10 cellular contexts compared by ENCODE assay signal in genomic region chr11:111944139-111944538, GRCh38. TPM values are rescaled to one million over a fixed set of nuclear protein-coding genes. Genes with fewer than 3 reads are reported as not detected.
A peak's percentile ranks its signal among the peaks of the same experiment; 100 is the strongest.
DNase-seq lines count a peak whose midpoint lies in the region; ATAC-seq, FAIRE-seq and TF ChIP-seq lines count a peak whose summit lies in the region.
"Had no signal": no experiment of that assay in that cellular context is flagged by ENCODE, and none has a peak within 500 bp of the region (broad histone marks: within the 10 kb centered on the region; RNA-seq: fewer than 3 reads in every experiment).

No MANE protein-coding gene starts in this region.

- dilution Hi-C loops in keratinocyte (cut with MboI; ENCODE audit: extremely low pct_ligation_motif_present, low sequenced_read_pairs): no loop called here

- H3K4me1 Mint-ChIP-seq in activated naive CD4-positive, alpha-beta T cell treated with anti-CD3 and anti-CD28 coated beads for 36 hours (ENCODE audit: low read depth): peaks cover 20% of the 10 kb centered on the region
- peaks cover 18% of the 10 kb centered on the region for H3K4me1 Mint-ChIP-seq in type B pancreatic cell (ENCODE audit: unreplicated experiment)

- peak overlapping the region; percentile 89 for H3K27ac ChIP-seq in keratinocyte (ENCODE audit: control insufficient read depth, insufficient read depth, low read length)

- ATAC-seq in GM21619 (IDR thresholded peaks at IDR 0.05; ENCODE audit: unreplicated experiment) (no peak), GM18868 (IDR thresholded peaks at IDR 0.05; ENCODE audit: unreplicated experiment) (no peak)

- no peaks in the 10 kb centered on the region for H3K9me3 ChIP-seq in keratinocyte (ENCODE audit: control insufficient read depth, low read depth, low read length)

- peaks cover 42% of the 10 kb centered on the region for H3K4me1 ChIP-seq in keratinocyte (ENCODE audit: control insufficient read depth, extremely low read depth, insufficient read depth, low read length)

- peak overlapping the region; percentile 72 for H3K27ac Mint-ChIP-seq in activated naive CD4-positive, alpha-beta T cell treated with anti-CD3 and anti-CD28 coated beads for 36 hours
- H3K27ac Mint-ChIP-seq in type B pancreatic cell: peak overlapping the region; percentile 13

- H3K27me3 Mint-ChIP-seq in activated naive CD4-positive, alpha-beta T cell treated with anti-CD3 and anti-CD28 coated beads for 36 hours (ENCODE audit: low read depth): no peaks in the 10 kb centered on the region
- H3K27me3 Mint-ChIP-seq in type B pancreatic cell: peaks cover 4% of the 10 kb centered on the region

- H3K36me3 ChIP-seq in keratinocyte (ENCODE audit: control insufficient read depth in 2 of 2, extremely low read depth in 1 of 2, insufficient read depth in 2 of 2, low read length in 2 of 2): no peaks in the 10 kb centered on the region

- no peaks in the 10 kb centered on the region for H3K27me3 ChIP-seq in keratinocyte (ENCODE audit: control insufficient read depth, extremely low read depth, insufficient read depth, low read length)

- H3K9me3 Mint-ChIP-seq in activated naive CD4-positive, alpha-beta T cell treated with anti-CD3 and anti-CD28 coated beads for 36 hours: no peaks in the 10 kb centered on the region
- no peaks in the 10 kb centered on the region for H3K9me3 Mint-ChIP-seq in type B pancreatic cell
- H3K9me3 Mint-ChIP-seq: CD4-positive, CD25-positive, alpha-beta regulatory T cell had no signal

- H3K9ac ChIP-seq in keratinocyte (ENCODE audit: control insufficient read depth, extremely low read depth, insufficient read depth, low read length): peak overlapping the region; percentile 10

- H4K20me1 ChIP-seq in keratinocyte (ENCODE audit: control insufficient read depth, extremely low read depth, insufficient read depth, low read length): no peaks in the 10 kb centered on the region

- no peak overlapping the region for H3K4me3 Mint-ChIP-seq in activated naive CD4-positive, alpha-beta T cell treated with anti-CD3 and anti-CD28 coated beads for 36 hours
- no peak overlapping the region for H3K4me3 Mint-ChIP-seq in type B pancreatic cell
- H3K4me3 Mint-ChIP-seq: CD4-positive, CD25-positive, alpha-beta regulatory T cell had no signal

- intact Hi-C loops in activated naive CD4-positive, alpha-beta T cell treated with anti-CD3 and anti-CD28 coated beads for 36 hours (cut with micrococcal nuclease): loop anchor here (1.0 to 2.0 kb wide), 2 partner anchors 12 to 17 kb away; no protein-coding TSS in a partner anchor

- no peak for DNase-seq in activated naive CD4-positive, alpha-beta T cell treated with anti-CD3 and anti-CD28 coated beads for 36 hours
- DNase-seq in activated naive CD4-positive, alpha-beta T cell treated with anti-CD3 and anti-CD28 coated beads, Interleukin-2, amount 50 U/mL, for 16 hours: no peak
- DNase-seq in amniotic stem cell (lab: John Stamatoyannopoulos, UW) (peak; percentile 20), keratinocyte (ENCODE audit: low read depth, low spot score) (no peak), type B pancreatic cell (ENCODE audit: extremely low spot score, unreplicated experiment) (no peak), DMS 273 treated with DMSO at 0.1 percent for 48 hours (lab: John Stamatoyannopoulos, UW) (no peak)
- DNase-seq: small intestine had no signal

- no peaks in the 10 kb centered on the region for H3K79me2 ChIP-seq in keratinocyte (ENCODE audit: control insufficient read depth, insufficient read depth, low read length)

- peak overlapping the region; percentile 34 for H3K4me2 ChIP-seq in keratinocyte (ENCODE audit: control insufficient read depth, extremely low read depth, insufficient read depth, low read depth, low read length)

- FAIRE-seq in keratinocyte (lab: Jason Lieb, UNC): no peak
- FAIRE-seq: small intestine had no signal

- H2AFZ ChIP-seq in keratinocyte (ENCODE audit: control insufficient read depth, low read length): no peak overlapping the region

- TF ChIP-seq CTCF in keratinocyte (optimal IDR thresholded peaks at IDR 0.05 in 1 of 3, IDR thresholded peaks at IDR 0.05 in 1 of 3, conservative IDR thresholded peaks at IDR 0.05 in 1 of 3; ENCODE audit: extremely low read depth in 1 of 3, insufficient read depth in 2 of 3, low read length in 3 of 3) (no peak), type B pancreatic cell (conservative IDR thresholded peaks at IDR 0.05) (no peak)

- H3K36me3 Mint-ChIP-seq in activated naive CD4-positive, alpha-beta T cell treated with anti-CD3 and anti-CD28 coated beads for 36 hours (ENCODE audit: low read depth): peaks cover 1% of the 10 kb centered on the region
- peaks cover 11% of the 10 kb centered on the region for H3K36me3 Mint-ChIP-seq in type B pancreatic cell
- H3K36me3 Mint-ChIP-seq: CD4-positive, CD25-positive, alpha-beta regulatory T cell had no signal

- H3K9me1 ChIP-seq in keratinocyte (ENCODE audit: control insufficient read depth, extremely low read depth, insufficient read depth, low read length): no peaks in the 10 kb centered on the region

- H3K4me3 ChIP-seq in keratinocyte (ENCODE audit: control insufficient read depth in 2 of 3, extremely low read depth in 1 of 3, insufficient read depth in 2 of 3, low read depth in 1 of 3, low read length in 3 of 3): no peak overlapping the region

- CTCF ChIA-PET in activated naive CD4-positive, alpha-beta T cell treated with anti-CD3 and anti-CD28 coated beads for 36 hours (lab: Charles Lee): interaction anchor here (1.5 to 9.2 kb wide), 3 partner anchors 9 to 37 kb away, joined by 5 to 53 read pairs (median 8); no protein-coding TSS in a partner anchor

RNA-seq across cellular contexts. Expression of gene DIXDC1, which starts 7.0 kb away (rescaled TPM):
- total RNA-seq in activated naive CD4-positive, alpha-beta T cell treated with anti-CD3 and anti-CD28 coated beads for 36 hours: 1 to 10 TPM; 3.5 to 4.3 TPM
- polyA plus RNA-seq in keratinocyte: 5.9 to 13.2 TPM (median 7.8 TPM) in 3 replicates
- 20.1 TPM for polyA plus RNA-seq in keratinocyte (2011; ENCODE audit: low read depth)
- 11.0 and 15.2 TPM in 2 replicates for polyA plus RNA-seq in keratinocyte (2011; cell fraction: cytosol; rRNA removed)
- polyA plus RNA-seq in keratinocyte (2011; cell fraction: nucleus; rRNA removed): 11.4 and 12.8 TPM in 2 replicates
- polyA plus RNA-seq in keratinocyte (2012; ENCODE audit: low replicate concordance): 4.3 and 6.6 TPM in 2 replicates
- 3.8 to 17.6 TPM (median 10.7 TPM) in 3 replicates for polyA minus RNA-seq in keratinocyte
- polyA minus RNA-seq in keratinocyte (2011; cell fraction: cytosol; rRNA and poly(A)+ RNA removed): 14.0 TPM
- 13.1 and 24.3 TPM in 2 replicates for polyA minus RNA-seq in keratinocyte (2011; cell fraction: nucleus; rRNA and poly(A)+ RNA removed)
- total RNA-seq in type B pancreatic cell (ENCODE audit: low replicate concordance): 4.8 and 22.0 TPM in 2 replicates

RNA-seq across cellular contexts. Expression of gene C11orf52, which starts 25.4 kb away (rescaled TPM):
- not detected for total RNA-seq in activated naive CD4-positive, alpha-beta T cell treated with anti-CD3 and anti-CD28 coated beads for 36 hours
- polyA plus RNA-seq in keratinocyte: 2.9 to 5.5 TPM (median 3.5 TPM) in 3 replicates
- 4.3 TPM for polyA plus RNA-seq in keratinocyte (2011; ENCODE audit: low read depth)
- polyA plus RNA-seq in keratinocyte (2011; cell fraction: cytosol; rRNA removed): 3.1 and 3.3 TPM in 2 replicates
- polyA plus RNA-seq in keratinocyte (2011; cell fraction: nucleus; rRNA removed): 3.0 and 4.4 TPM in 2 replicates
- polyA plus RNA-seq in keratinocyte (2012; ENCODE audit: low replicate concordance): 2.7 and 7.3 TPM in 2 replicates
- polyA minus RNA-seq in keratinocyte: 0.58 to 4.4 TPM (median 0.89 TPM) in 3 replicates
- not detected for polyA minus RNA-seq in keratinocyte (2011; cell fraction: cytosol; rRNA and poly(A)+ RNA removed)
- polyA minus RNA-seq in keratinocyte (2011; cell fraction: nucleus; rRNA and poly(A)+ RNA removed): 0.53 TPM in 1 of 2 replicates, not detected in the other
- 1.8 and 7.6 TPM in 2 replicates for total RNA-seq in type B pancreatic cell (ENCODE audit: low replicate concordance)
- total RNA-seq: CD4-positive, CD25-positive, alpha-beta regulatory T cell had no signal

RNA-seq across cellular contexts. Expression of gene HSPB2, which starts 31.6 kb away (rescaled TPM):
- total RNA-seq in activated naive CD4-positive, alpha-beta T cell treated with anti-CD3 and anti-CD28 coated beads for 36 hours: not detected
- 0.08 to 0.98 TPM (median 0.22 TPM) in 3 replicates for polyA plus RNA-seq in keratinocyte
- polyA plus RNA-seq in keratinocyte (2011; ENCODE audit: low read depth): not detected
- polyA plus RNA-seq in keratinocyte (2011; cell fraction: cytosol; rRNA removed): 0.55 TPM in 1 of 2 replicates, not detected in the other
- polyA plus RNA-seq in keratinocyte (2011; cell fraction: nucleus; rRNA removed): 0.28 and 0.40 TPM in 2 replicates
- 0.48 and 1.2 TPM in 2 replicates for polyA plus RNA-seq in keratinocyte (2012; ENCODE audit: low replicate concordance)
- polyA minus RNA-seq in keratinocyte: 0.63 TPM in 1 of 3 replicates, not detected in the others
- not detected for polyA minus RNA-seq in keratinocyte (2011; cell fraction: cytosol; rRNA and poly(A)+ RNA removed)
- polyA minus RNA-seq in keratinocyte (2011; cell fraction: nucleus; rRNA and poly(A)+ RNA removed): not detected in 2 replicates
- total RNA-seq in type B pancreatic cell (ENCODE audit: low replicate concordance): not detected in 2 replicates
- total RNA-seq: CD4-positive, CD25-positive, alpha-beta regulatory T cell had no signal
- polyA plus RNA-seq: CD4-positive, CD25-positive, alpha-beta regulatory T cell had no signal

RNA-seq across cellular contexts. Expression of gene CRYAB, which starts 32.6 kb away (rescaled TPM):
- not detected for total RNA-seq in activated naive CD4-positive, alpha-beta T cell treated with anti-CD3 and anti-CD28 coated beads for 36 hours
- 7.4 to 47.9 TPM (median 11.0 TPM) in 3 replicates for polyA plus RNA-seq in keratinocyte
- polyA plus RNA-seq in keratinocyte (2011; ENCODE audit: low read depth): 264 TPM
- polyA plus RNA-seq in keratinocyte (2011; cell fraction: cytosol; rRNA removed): 61.4 and 90.5 TPM in 2 replicates
- 56.5 and 64.7 TPM in 2 replicates for polyA plus RNA-seq in keratinocyte (2011; cell fraction: nucleus; rRNA removed)
- polyA plus RNA-seq in keratinocyte (2012; ENCODE audit: low replicate concordance): 11.6 and 2,032 TPM in 2 replicates
- 2.3 to 18.6 TPM (median 15.9 TPM) in 3 replicates for polyA minus RNA-seq in keratinocyte
- polyA minus RNA-seq in keratinocyte (2011; cell fraction: cytosol; rRNA and poly(A)+ RNA removed): 9.0 TPM
- polyA minus RNA-seq in keratinocyte (2011; cell fraction: nucleus; rRNA and poly(A)+ RNA removed): 18.0 and 22.3 TPM in 2 replicates
- total RNA-seq in type B pancreatic cell (ENCODE audit: low replicate concordance): 0.48 TPM in 1 of 2 replicates, not detected in the other
- total RNA-seq: CD4-positive, CD25-positive, alpha-beta regulatory T cell had no signal
- polyA plus RNA-seq: CD4-positive, CD25-positive, alpha-beta regulatory T cell had no signal
